ENCODE assay signal across 18 cellular contexts in the genomic region with DNA sequence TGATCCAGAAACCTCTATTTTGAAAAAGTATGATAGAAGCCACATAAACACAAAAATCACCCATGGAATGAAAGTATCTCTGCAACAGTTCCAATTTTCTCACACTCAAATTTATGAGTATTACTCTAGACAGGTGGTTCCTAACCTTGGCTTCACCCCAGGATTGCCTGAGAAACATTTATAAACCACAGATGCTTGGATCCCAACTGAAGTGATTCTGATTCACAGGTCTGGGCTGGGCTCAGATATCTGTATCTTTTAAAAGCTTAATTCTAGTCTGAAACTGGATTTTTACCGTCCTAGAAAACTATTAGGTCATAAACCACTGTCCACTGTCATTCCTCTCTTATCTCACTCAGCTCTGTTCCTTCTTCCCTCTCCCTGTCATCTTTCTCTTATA. TPM values are rescaled to one million over a fixed set of nuclear protein-coding genes. Genes with fewer than 3 reads are reported as not detected.
DNase-seq lines count a peak whose midpoint lies in the region; FAIRE-seq and TF ChIP-seq lines count a peak whose summit lies in the region.
"Had no signal": no experiment of that assay in that cellular context is flagged by ENCODE, and none has a peak within 500 bp of the region (broad histone marks: within the 10 kb centered on the region; RNA-seq: fewer than 3 reads in every experiment).

No MANE protein-coding gene starts in this region.

- peaks cover 5% of the 10 kb centered on the region for H3K4me1 Mint-ChIP-seq in neural crest cell
- H3K4me1 Mint-ChIP-seq in nephron progenitor cell, result peaks cover 11% of the 10 kb centered on the region

- H3K4me3 Mint-ChIP-seq in neural crest cell, result no peak overlapping the region
- no peak overlapping the region for H3K4me3 Mint-ChIP-seq in nephron progenitor cell
- H3K4me3 Mint-ChIP-seq: T-helper 17 cell had no signal

- TF ChIP-seq CTCF in neural crest cell (conservative IDR thresholded peaks at IDR 0.05), result no peak
- no peak for TF ChIP-seq CTCF in kidney (IDR thresholded peaks at IDR 0.05; ENCODE audit: borderline replicate concordance, extremely low read depth, insufficient read depth)
- TF ChIP-seq CTCF in nephron progenitor cell (IDR thresholded peaks at IDR 0.05), result no peak

- FAIRE-seq in RCC 7860 (lab: Jason Lieb, UNC) (peak; percentile 11), kidney (lab: Jason Lieb, UNC) (no peak)

- DNase-seq in DMS79 (lab: John Stamatoyannopoulos, UW) (peak; percentile 79), LHCN-M2 (ENCODE audit: low read depth) (peak; percentile 19), RCC 7860 (ENCODE audit: low spot score) (no peak), neural crest cell (ENCODE audit: low read depth, low spot score) (no peak), hippocampal formation (lab: John Stamatoyannopoulos, UW) (no peak), kidney (no peak), nephron progenitor cell (no peak)
- DNase-seq: DMS 273 treated with DMSO at 0.1 percent for 48 hours, GF-D8, MV-4-11, NCI-H1436, NCI-H1930, NCI-H510A, NCI-H748 treated with DMSO at 0.1 percent for 48 hours, PC-3, T-helper 17 cell had no signal

- peaks cover 55% of the 10 kb centered on the region for H3K27me3 Mint-ChIP-seq in neural crest cell (ENCODE audit: low read depth)
- peaks cover 34% of the 10 kb centered on the region for H3K27me3 Mint-ChIP-seq in nephron progenitor cell (ENCODE audit: low read depth, poor library complexity)

- H3K27ac Mint-ChIP-seq in neural crest cell (ENCODE audit: unreplicated experiment) (peak overlapping the region; percentile 23), nephron progenitor cell (no peak overlapping the region)
- H3K27ac Mint-ChIP-seq: T-helper 17 cell had no signal

- intact Hi-C loops in kidney (cut with DNase I), result loop anchor here (5.0 kb wide), 1 partner anchor 360 kb away; no protein-coding TSS in a partner anchor

- H3K4me3 ChIP-seq in kidney (ENCODE audit: low read length in 2 of 2), result no peak overlapping the region
- H3K4me3 ChIP-seq: HAP-1 had no signal

- H3K9me3 ChIP-seq in kidney (ENCODE audit: control insufficient read depth in 1 of 2, low read length in 2 of 2), result no peaks in the 10 kb centered on the region
- H3K9me3 ChIP-seq: HAP-1 had no signal

- no peaks in the 10 kb centered on the region for H3K4me1 ChIP-seq in kidney (ENCODE audit: control insufficient read depth in 1 of 2, insufficient read depth in 1 of 2, low read depth in 1 of 2, low read length in 2 of 2)
- H3K4me1 ChIP-seq: HAP-1 had no signal

- H3K36me3 Mint-ChIP-seq in neural crest cell (ENCODE audit: low read depth), result no peaks in the 10 kb centered on the region
- no peaks in the 10 kb centered on the region for H3K36me3 Mint-ChIP-seq in nephron progenitor cell (ENCODE audit: low read depth)

- no peak overlapping the region for H3K27ac ChIP-seq in kidney (ENCODE audit: low read depth in 2 of 2, low read length in 2 of 2)

- no peaks in the 10 kb centered on the region for H3K9me3 Mint-ChIP-seq in neural crest cell
- H3K9me3 Mint-ChIP-seq in nephron progenitor cell, result no peaks in the 10 kb centered on the region

- H3K36me3 ChIP-seq in kidney (ENCODE audit: control insufficient read depth in 1 of 2, insufficient read depth in 2 of 2, low read length in 2 of 2), result no peaks in the 10 kb centered on the region
- H3K36me3 ChIP-seq: HAP-1 had no signal

- no peak overlapping the region for H3K9ac ChIP-seq in kidney (ENCODE audit: low read length in 2 of 2)

RNA-seq across cellular contexts. Expression of a gene that starts 7.4 kb away (rescaled TPM):
- total RNA-seq in LHCN-M2 (2014; rRNA removed) (not detected in 2 replicates), neural crest cell (4.5 and 4.6 TPM in 2 replicates), kidney (not detected)
- polyA plus RNA-seq in LHCN-M2 (2012), result not detected
- polyA plus RNA-seq in kidney (ENCODE audit: insufficient read depth, low read depth, low replicate concordance), result not detected
- total RNA-seq: Daoy, PC-3, T-helper 17 cell had no signal

RNA-seq across cellular contexts. Expression of a gene that starts 24.8 kb away (rescaled TPM):
- total RNA-seq in LHCN-M2 (2014; rRNA removed) (not detected in 2 replicates), neural crest cell (not detected in 2 replicates), kidney (not detected)
- polyA plus RNA-seq in LHCN-M2 (2012), result not detected
- not detected for polyA plus RNA-seq in kidney (ENCODE audit: insufficient read depth, low read depth, low replicate concordance)
- total RNA-seq: Daoy, PC-3, T-helper 17 cell had no signal

Comparison
In these comparisons a context has a peak if more than half of its experiments do, and no peak if none do; other contexts are left out.
1. DNase-seq: peak in DMS79 (single experiment) and LHCN-M2 (single experiment); none in RCC 7860 (single experiment), neural crest cell (single experiment), hippocampal formation (0 of 2), kidney (single experiment) and nephron progenitor cell (single experiment).